ENCODE assay signal across 15 cellular contexts in the genomic region with DNA sequence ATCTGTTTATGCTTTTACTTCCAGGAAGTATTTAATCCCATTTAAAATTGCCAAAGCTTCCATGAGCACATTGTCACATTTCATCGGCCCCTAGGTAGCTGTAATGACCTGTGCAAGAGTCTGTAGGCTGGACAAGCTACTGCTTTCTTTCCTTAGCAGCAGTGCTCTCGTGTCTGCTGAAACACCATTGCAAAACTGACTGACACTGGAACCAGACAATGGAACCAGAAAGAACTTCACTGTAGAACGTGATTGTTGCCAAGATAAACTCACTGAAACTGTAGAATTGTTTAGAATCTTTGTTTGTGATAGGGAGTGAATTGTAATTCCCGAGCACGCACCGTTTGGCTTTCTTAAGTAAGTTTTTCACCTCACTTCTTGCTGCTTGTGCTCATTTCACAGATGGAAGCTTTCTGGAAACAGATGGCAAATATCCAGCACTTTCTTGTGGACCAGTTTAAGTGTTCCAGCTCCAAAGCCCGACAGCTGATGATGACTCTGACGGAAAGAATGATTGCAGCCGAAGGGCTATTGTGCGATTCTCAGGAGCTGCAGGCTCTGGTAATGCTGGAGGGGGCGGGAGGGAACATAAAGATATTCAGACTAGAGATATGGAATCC. TPM values are rescaled to one million over a fixed set of nuclear protein-coding genes. Genes with fewer than 3 reads are reported as not detected.
DNase-seq lines count a peak whose midpoint lies in the region; ATAC-seq and TF ChIP-seq lines count a peak whose summit lies in the region.
"Had no signal": no experiment of that assay in that cellular context is flagged by ENCODE, and none has a peak within 500 bp of the region (broad histone marks: within the 10 kb centered on the region; RNA-seq: fewer than 3 reads in every experiment).

No MANE protein-coding gene starts in this region.

- H3K9me3 ChIP-seq in vagina: no peaks in the 10 kb centered on the region
- H3K9me3 ChIP-seq: tibial nerve had no signal

- H3K4me1 Mint-ChIP-seq in chondrocyte (ENCODE audit: low read depth) (peaks cover 69% of the 10 kb centered on the region), natural killer cell (no peaks in the 10 kb centered on the region)
- H3K4me1 Mint-ChIP-seq: activated naive CD8-positive, alpha-beta T cell treated with anti-CD3 and anti-CD28 coated beads for 36 hours; B cell had no signal

- intact Hi-C loops in vagina (cut with DNase I) (loop anchor here (2.0 kb wide), 1 partner anchor 19 kb away; no protein-coding TSS in a partner anchor), natural killer cell (cut with micrococcal nuclease) (no loop called here)

- peak overlapping the region; percentile 93 for H3K27ac Mint-ChIP-seq in chondrocyte (ENCODE audit: unreplicated experiment)
- H3K27ac Mint-ChIP-seq in natural killer cell: no peak overlapping the region
- H3K27ac Mint-ChIP-seq: activated naive CD8-positive, alpha-beta T cell treated with anti-CD3 and anti-CD28 coated beads for 36 hours; B cell; natural killer cell treated with Interleukin-12 subunit alpha and Interleukin-12 subunit beta and Interleukin-15 and Interleukin-18, amount 100 ng/mL, for 72 hours had no signal

- H3K36me3 ChIP-seq in vagina: peaks cover 0 to 39% of the 10 kb centered on the region in 2 donors

- ATAC-seq in GM21723 (IDR thresholded peaks at IDR 0.05; ENCODE audit: unreplicated experiment) (no peak), natural killer cell (no peak)
- ATAC-seq: K562; natural killer cell treated with Interleukin-12 subunit alpha and Interleukin-12 subunit beta and Interleukin-15 and Interleukin-18, amount 100 ng/mL, for 72 hours had no signal

- H3K4me3 ChIP-seq in vagina: no peak overlapping the region
- H3K4me3 ChIP-seq: K562, tibial nerve had no signal

- H3K4me1 ChIP-seq in vagina: peaks cover 13% of the 10 kb centered on the region

- peaks cover 23% of the 10 kb centered on the region for H3K36me3 Mint-ChIP-seq in chondrocyte (ENCODE audit: low read depth)
- H3K36me3 Mint-ChIP-seq in natural killer cell: no peaks in the 10 kb centered on the region
- H3K36me3 Mint-ChIP-seq: activated naive CD8-positive, alpha-beta T cell treated with anti-CD3 and anti-CD28 coated beads for 36 hours; natural killer cell treated with Interleukin-12 subunit alpha and Interleukin-12 subunit beta and Interleukin-15 and Interleukin-18, amount 100 ng/mL, for 72 hours had no signal

- H3K4me3 Mint-ChIP-seq in chondrocyte (ENCODE audit: unreplicated experiment): no peak overlapping the region
- no peak overlapping the region for H3K4me3 Mint-ChIP-seq in natural killer cell
- H3K4me3 Mint-ChIP-seq: activated naive CD8-positive, alpha-beta T cell treated with anti-CD3 and anti-CD28 coated beads for 36 hours; B cell; natural killer cell treated with Interleukin-12 subunit alpha and Interleukin-12 subunit beta and Interleukin-15 and Interleukin-18, amount 100 ng/mL, for 72 hours had no signal

- H3K27me3 Mint-ChIP-seq in chondrocyte (ENCODE audit: low read depth): no peaks in the 10 kb centered on the region
- H3K27me3 Mint-ChIP-seq in natural killer cell (ENCODE audit: low read depth in 2 of 2): peaks cover 0 to 2% of the 10 kb centered on the region in 2 donors
- H3K27me3 Mint-ChIP-seq: B cell; natural killer cell treated with Interleukin-12 subunit alpha and Interleukin-12 subunit beta and Interleukin-15 and Interleukin-18, amount 100 ng/mL, for 72 hours had no signal

- H3K27me3 ChIP-seq in vagina: no peaks in the 10 kb centered on the region
- H3K27me3 ChIP-seq: tibial nerve had no signal

- DNase-seq in activated CD8-positive, alpha-beta memory T cell treated with anti-CD3 and anti-CD28 coated beads for 24 hours: peak; percentile 24
- DNase-seq in activated CD8-positive, alpha-beta memory T cell treated with anti-CD3 and anti-CD28 coated beads, Interleukin-2, amount 50 U/mL, for 48 hours: no peak
- DNase-seq in chondrocyte (ENCODE audit: low spot score): no peak
- peak; percentile 88 for DNase-seq in hepatic stellate cell (ENCODE audit: low spot score)
- DNase-seq in vagina (ENCODE audit: extremely low spot score in 2 of 2): no peak
- no peak for DNase-seq in C1 segment of cervical spinal cord (lab: John Stamatoyannopoulos, UW)
- DNase-seq in natural killer cell: no peak
- DNase-seq: activated CD4-positive, alpha-beta T cell treated with anti-CD3 and anti-CD28 coated beads for 48 hours; activated naive CD8-positive, alpha-beta T cell treated with anti-CD3 and anti-CD28 coated beads for 36 hours; SHP77 had no signal

- H3K27ac ChIP-seq in vagina: peak overlapping the region; percentile 56

- TF ChIP-seq POLR2A in vagina (IDR thresholded peaks at IDR 0.05): no peak

- H3K9me3 Mint-ChIP-seq in chondrocyte (ENCODE audit: low read depth) (no peaks in the 10 kb centered on the region), natural killer cell (no peaks in the 10 kb centered on the region)
- H3K9me3 Mint-ChIP-seq: activated naive CD8-positive, alpha-beta T cell treated with anti-CD3 and anti-CD28 coated beads for 36 hours; natural killer cell treated with Interleukin-12 subunit alpha and Interleukin-12 subunit beta and Interleukin-15 and Interleukin-18, amount 100 ng/mL, for 72 hours had no signal

- no peak for TF ChIP-seq CTCF in chondrocyte (IDR thresholded peaks at IDR 0.05)
- TF ChIP-seq CTCF in vagina (IDR thresholded peaks at IDR 0.05): no peak
- TF ChIP-seq CTCF in natural killer cell (IDR thresholded peaks at IDR 0.05): no peak

RNA-seq across cellular contexts. Expression of a gene that starts 36.9 kb away (rescaled TPM):
- total RNA-seq in chondrocyte: 37.6 to 40.0 TPM (median 39.8 TPM) in 3 replicates
- total RNA-seq in vagina: 19.4 TPM
- 1 to 10 TPM in 1 of 3 donors, under 1 TPM in 2; 0.18 to 2.9 (median 0.42) TPM for total RNA-seq in natural killer cell

RNA-seq across cellular contexts. Expression of a gene that starts 39.5 kb away (rescaled TPM):
- 2.8 to 5.5 TPM (median 5.5 TPM) in 3 replicates for total RNA-seq in chondrocyte
- 23.8 TPM for total RNA-seq in vagina
- total RNA-seq in natural killer cell: 1 to 10 TPM in 2 of 3 donors, under 1 TPM in 1; 0.20 to 2.6 (median 1.5) TPM

Comparison
In these comparisons a context has a peak if more than half of its experiments do, and no peak if none do; other contexts are left out.
1. DNase-seq: peak in activated CD8-positive, alpha-beta memory T cell treated with anti-CD3 and anti-CD28 coated beads for 24 hours (single experiment) and hepatic stellate cell (single experiment); none in activated CD8-positive, alpha-beta memory T cell treated with anti-CD3 and anti-CD28 coated beads, Interleukin-2, amount 50 U/mL, for 48 hours (single experiment), chondrocyte (single experiment), vagina (0 of 2), C1 segment of cervical spinal cord (0 of 14) and natural killer cell (single experiment).